Comparison of ENCODE assay signal across 9 cellular contexts in genomic region chr22:46537946-46538815, GRCh38. TPM values are rescaled to one million over a fixed set of nuclear protein-coding genes. Genes with fewer than 3 reads are reported as not detected.
A peak's percentile ranks its signal among the peaks of the same experiment; 100 is the strongest.
DNase-seq lines count a peak whose midpoint lies in the region; ATAC-seq, FAIRE-seq and TF ChIP-seq lines count a peak whose summit lies in the region.
"Had no signal": no experiment of that assay in that cellular context is flagged by ENCODE, and none has a peak within 500 bp of the region (broad histone marks: within the 10 kb centered on the region; RNA-seq: fewer than 3 reads in every experiment).

No MANE protein-coding gene starts in this region.

- POLR2A ChIA-PET in H1 (lab: Charles Lee; ENCODE audit: partially characterized antibody), result interaction anchor here (0.6 to 1.4 kb wide), 5 partner anchors 9 to 171 kb away, joined by 3 read pairs; no protein-coding TSS in a partner anchor
- POLR2A ChIA-PET in naive thymus-derived CD4-positive, alpha-beta T cell (lab: Charles Lee), result no interaction called here

- H3K4me1 Mint-ChIP-seq in CD14-positive monocyte, result peaks cover 10% of the 10 kb centered on the region
- peaks cover 0 to 12% (median 6%) of the 10 kb centered on the region in 7 donors for H3K4me1 Mint-ChIP-seq in naive thymus-derived CD4-positive, alpha-beta T cell

- TF ChIP-seq POLR2A in H1 (IDR thresholded peaks at IDR 0.05; ENCODE audit: control extremely low read depth in 1 of 2, low read depth in 2 of 2, low read length in 2 of 2), result no peak

- peaks cover 8 to 10% of the 10 kb centered on the region in 2 donors for H3K36me3 Mint-ChIP-seq in CD14-positive monocyte
- no peaks in the 10 kb centered on the region for H3K36me3 Mint-ChIP-seq in naive thymus-derived CD4-positive, alpha-beta T cell

- no peak overlapping the region for H4K5ac ChIP-seq in H1 (ENCODE audit: insufficient read length, low read depth, low read length)

- no peak overlapping the region for H3K4ac ChIP-seq in H1 (replicated peaks; ENCODE audit: insufficient read length, low read depth, low read length)

- H2BK12ac ChIP-seq in H1 (ENCODE audit: low read depth, low read length), result 0 out of 2 replicates have a peak overlapping the region, but pooled peaks have one; percentile 50

- peaks cover 6% of the 10 kb centered on the region; the same call in 1 of the 2 replicates for H3K79me1 ChIP-seq in H1 (ENCODE audit: low read depth, low read length)

- ATAC-seq in naive thymus-derived CD4-positive, alpha-beta T cell, result no peak
- ATAC-seq in HG03439 (IDR thresholded peaks at IDR 0.05; ENCODE audit: unreplicated experiment), result no peak

- H3K27ac Mint-ChIP-seq in CD14-positive monocyte, result peak overlapping the region in 1 of 7 donors; percentile 68
- H3K27ac Mint-ChIP-seq in naive thymus-derived CD4-positive, alpha-beta T cell, result no peak overlapping the region

- peak overlapping the region; percentile 59 to 72 for H3K4me2 ChIP-seq in H1 (ENCODE audit: insufficient read depth in 1 of 2, low read depth in 2 of 2, low read length in 2 of 2)

- H4K20me1 ChIP-seq in H1 (replicated peaks in 1 of 2; ENCODE audit: control insufficient read depth in 1 of 2, insufficient read depth in 2 of 2, low read length in 2 of 2), result peaks cover 15 to 23% of the 10 kb centered on the region in 2 experiments

- peaks cover 17 to 45% (median 40%) of the 10 kb centered on the region in 4 experiments for H3K27me3 ChIP-seq in H1 (replicated peaks in 1 of 4; ENCODE audit: control insufficient read depth in 3 of 4, extremely low read depth in 1 of 4, insufficient read depth in 3 of 4, low read length in 3 of 4)
- no peaks in the 10 kb centered on the region for H3K27me3 ChIP-seq in naive thymus-derived CD4-positive, alpha-beta T cell (ENCODE audit: control insufficient read depth in 2 of 2, insufficient read depth in 2 of 2, low read length in 2 of 2)

- DNase-seq in CD14-positive monocyte (ENCODE audit: low spot score), result no peak
- peak; percentile 53 for DNase-seq in M059J (ENCODE audit: low read depth)
- peak in 1 of 2 experiments; percentile 69 for DNase-seq in H1 (ENCODE audit: low read depth in 1 of 2, low spot score in 2 of 2)
- no peak for DNase-seq in naive thymus-derived CD4-positive, alpha-beta T cell
- no peak for DNase-seq in hippocampal formation (lab: John Stamatoyannopoulos, UW)
- no peak for DNase-seq in activated effector memory CD4-positive, alpha-beta T cell treated with Interleukin-2 at 50 U/mL for 16 hours
- no peak for DNase-seq in pons (ENCODE audit: low spot score)

- no peak overlapping the region for H3K9ac ChIP-seq in H1 (replicated peaks in 1 of 4; ENCODE audit: extremely low read depth in 1 of 4, low read depth in 3 of 4, low read length in 3 of 4)

- H3K4me3 Mint-ChIP-seq in CD14-positive monocyte, result peak overlapping the region; percentile 58 to 87
- peak overlapping the region in 8 of 10 donors; percentile 39 to 80 (median 56) for H3K4me3 Mint-ChIP-seq in naive thymus-derived CD4-positive, alpha-beta T cell

- peaks cover 0 to 9% of the 10 kb centered on the region in 2 experiments; a peak in 1 of 4 replicates for H3K9me3 ChIP-seq in H1 (ENCODE audit: insufficient read depth in 2 of 2, low read depth in 1 of 2, low read length in 1 of 2)
- no peaks in the 10 kb centered on the region for H3K9me3 ChIP-seq in naive thymus-derived CD4-positive, alpha-beta T cell (ENCODE audit: control insufficient read depth in 2 of 3, low read length in 3 of 3)
- H3K9me3 ChIP-seq: neutrophil had no signal

- TF ChIP-seq EP300 in H1 (IDR thresholded peaks at IDR 0.05; ENCODE audit: borderline replicate concordance in 1 of 2, low read depth in 2 of 2, low read length in 2 of 2), result no peak

- H4K91ac ChIP-seq in H1 (replicated peaks; ENCODE audit: insufficient read length, low read length), result no peak overlapping the region

- H3K9me3 Mint-ChIP-seq in CD14-positive monocyte, result peaks cover 5 to 30% (median 20%) of the 10 kb centered on the region in 7 donors
- H3K9me3 Mint-ChIP-seq in naive thymus-derived CD4-positive, alpha-beta T cell, result no peaks in the 10 kb centered on the region

- 8% methylated on average over 61 of the region's 70 CpGs; no CpG with 5 or more reads in 1 of the 2 experiments for whole genome bisulfite sequencing in H1 (ENCODE audit: extremely low coverage in 1 of 2, insufficient coverage in 1 of 2, insufficient read length in 1 of 2, insufficient replicate concordance in 2 of 2, low coverage in 1 of 2, low lambda C conversion rate in 2 of 2, missing lambda C conversion rate in 1 of 2), 2 experiments

- no peak overlapping the region for H2BK15ac ChIP-seq in H1 (ENCODE audit: low read length)

- CTCF ChIA-PET in H1 (lab: Charles Lee; ENCODE audit: partially characterized antibody), result interaction anchor here (0.6 to 6.5 kb wide), 9 partner anchors 21 to 184 kb away, joined by 3 to 60 read pairs (median 3); no protein-coding TSS in a partner anchor
- CTCF ChIA-PET in naive thymus-derived CD4-positive, alpha-beta T cell (lab: Charles Lee), result interaction anchor here (1.4 kb wide), 1 partner anchor 171 kb away, joined by 4 read pairs; no protein-coding TSS in a partner anchor

- H3K27me3 Mint-ChIP-seq in CD14-positive monocyte (ENCODE audit: low read depth in 3 of 3), result peaks cover 45 to 63% (median 49%) of the 10 kb centered on the region in 3 donors
- H3K27me3 Mint-ChIP-seq in naive thymus-derived CD4-positive, alpha-beta T cell, result peaks cover 15 to 36% (median 26%) of the 10 kb centered on the region in 5 donors

- peaks cover 0 to 21% (median 6%) of the 10 kb centered on the region in 4 experiments; a peak in 5 of 8 replicates for H3K36me3 ChIP-seq in H1 (ENCODE audit: control insufficient read depth in 2 of 4, insufficient read depth in 4 of 4, low read length in 3 of 4)
- no peaks in the 10 kb centered on the region for H3K36me3 ChIP-seq in naive thymus-derived CD4-positive, alpha-beta T cell (ENCODE audit: control insufficient read depth in 2 of 3, insufficient read depth in 3 of 3, low read length in 3 of 3)
- H3K36me3 ChIP-seq: neutrophil had no signal

- intact Hi-C loops in CD14-positive monocyte (cut with micrococcal nuclease), result no loop called here
- intact Hi-C loops in naive thymus-derived CD4-positive, alpha-beta T cell (cut with micrococcal nuclease), result no loop called here

- H3K23ac ChIP-seq in H1 (ENCODE audit: insufficient read length), result no peak overlapping the region

- H4K8ac ChIP-seq in H1 (ENCODE audit: extremely low read depth, insufficient read depth, low read length), result peak overlapping the region; percentile 58; the same call in 1 of the 2 replicates

- no peak overlapping the region for H3K56ac ChIP-seq in H1 (replicated peaks; ENCODE audit: insufficient read length, low read depth, low read length)

- H3K27ac ChIP-seq in H1 (ENCODE audit: low read depth, low read length), result no peak overlapping the region
- no peak overlapping the region for H3K27ac ChIP-seq in naive thymus-derived CD4-positive, alpha-beta T cell (ENCODE audit: low read depth, low read length)
- H3K27ac ChIP-seq: neutrophil had no signal

- peak overlapping the region; percentile 51; the same call in 1 of the 2 replicates for H3K18ac ChIP-seq in H1 (ENCODE audit: extremely low read depth, low read length)

- TF ChIP-seq CTCF in CD14-positive monocyte (IDR thresholded peaks at IDR 0.05) (no peak), H1 (IDR thresholded peaks at IDR 0.05; ENCODE audit: control extremely low read depth in 1 of 3, insufficient read depth in 1 of 3, low read depth in 1 of 3, low read length in 3 of 3) (peak in 2 of 3 experiments; percentile 17 to 27; a peak in 2 of 4 replicates)

- H2AFZ ChIP-seq in H1 (ENCODE audit: low read length), result no peak overlapping the region

- H3K79me2 ChIP-seq in H1 (ENCODE audit: control insufficient read depth in 1 of 2, insufficient read depth in 2 of 2, low read length in 2 of 2), result no peaks in the 10 kb centered on the region

- peaks cover 9% of the 10 kb centered on the region; the same call in 1 of the 2 replicates for H3K23me2 ChIP-seq in H1 (ENCODE audit: low read depth, low read length)

- H3K14ac ChIP-seq in H1 (ENCODE audit: insufficient read length), result no peak overlapping the region

- FAIRE-seq in H1 (lab: Jason Lieb, UNC), result no peak

- H2BK20ac ChIP-seq in H1 (ENCODE audit: low read length), result no peak overlapping the region

- peak; percentile 16 to 31; a peak in 3 of 4 replicates for TF ChIP-seq RAD21 in H1 (IDR thresholded peaks at IDR 0.05 in 1 of 2, conservative IDR thresholded peaks at IDR 0.05 in 1 of 2; ENCODE audit: low read depth in 2 of 2, low read length in 2 of 2)

- no peak overlapping the region for H2AK5ac ChIP-seq in H1 (ENCODE audit: low read depth, low read length)

- H2BK120ac ChIP-seq in H1 (replicated peaks; ENCODE audit: low read depth, low read length), result no peak overlapping the region

- no peak overlapping the region for H2BK5ac ChIP-seq in H1 (ENCODE audit: low read depth, low read length)

- peaks cover 0 to 12% (median 8%) of the 10 kb centered on the region in 4 experiments; a peak in 6 of 7 replicates for H3K4me1 ChIP-seq in H1 (replicated peaks in 1 of 4; ENCODE audit: control insufficient read depth in 3 of 4, insufficient read depth in 4 of 4, low read length in 3 of 4)
- peaks cover 8% of the 10 kb centered on the region in 2 donors for H3K4me1 ChIP-seq in naive thymus-derived CD4-positive, alpha-beta T cell (ENCODE audit: control insufficient read depth in 2 of 2, insufficient read depth in 2 of 2, low read length in 2 of 2)

- H3K4me3 ChIP-seq in H1 (ENCODE audit: extremely low read depth in 1 of 4, insufficient read depth in 2 of 4, low read depth in 3 of 4, low read length in 4 of 4), result peak overlapping the region; percentile 26 to 60 (median 39)
- no peak overlapping the region for H3K4me3 ChIP-seq in naive thymus-derived CD4-positive, alpha-beta T cell (ENCODE audit: low read length)

TF ChIP-seq in H1, 55 proteins besides CTCF, POLR2A, EP300 and RAD21 (continues in another document):
- TF ChIP-seq CTBP2 (IDR thresholded peaks at IDR 0.05; ENCODE audit: borderline replicate concordance, insufficient read depth, insufficient read length, low read length) (no peak), SUZ12 (IDR thresholded peaks at IDR 0.05; ENCODE audit: low read length) (peak; percentile 48), KDM1A (IDR thresholded peaks at IDR 0.05; ENCODE audit: borderline replicate concordance, low read length) (0 out of 2 replicates have a peak, but pooled peaks have one; percentile 47)

RNA-seq across cellular contexts. Expression of gene CELSR1, which starts 0.8 kb away (rescaled TPM):
- polyA plus RNA-seq in CD14-positive monocyte (not detected), H1 (2011; rRNA removed) (9.0 and 16.4 TPM in 2 replicates)
- total RNA-seq in M059J (2014; rRNA removed; shearing (Covaris generic)), result 4.3 and 11.8 TPM in 2 replicates
- 12.2 and 12.4 TPM in 2 replicates for total RNA-seq in H1 (2021; fragmentation: NEBNext Ultra II Directional; extraction: Animal tissue kit (Norgen Biotek cat#: 25700))
- 9.1 TPM for polyA plus RNA-seq in H1 (2011; cell fraction: cytosol; rRNA removed)
- polyA plus RNA-seq in H1 (2011; cell fraction: nucleus; rRNA removed), result 36.2 TPM
- polyA plus RNA-seq in H1 (2012, experiment 1 of 2), result 8.8 to 12.1 TPM (median 10.3 TPM) in 4 replicates
- polyA plus RNA-seq in H1 (2012, experiment 2 of 2), result 7.3 TPM
- polyA plus RNA-seq in H1 (2013, experiment 1 of 2), result 10.4 TPM
- polyA plus RNA-seq in H1 (2013, experiment 2 of 2), result 9.5 TPM
- 22.5 and 24.2 TPM in 2 replicates for polyA minus RNA-seq in H1 (2011; rRNA and poly(A)+ RNA removed)
- 13.4 TPM for polyA minus RNA-seq in H1 (2011; cell fraction: cytosol; rRNA and poly(A)+ RNA removed)
- polyA minus RNA-seq in H1 (2011; cell fraction: nucleus; rRNA and poly(A)+ RNA removed), result 38.4 TPM
- total RNA-seq in naive thymus-derived CD4-positive, alpha-beta T cell, result 1 to 10 TPM in 2 of 5 experiments, under 1 TPM in 3; 0.36 to 4.7 (median 0.97) TPM
- polyA plus RNA-seq in naive thymus-derived CD4-positive, alpha-beta T cell, result 1 to 10 TPM in 1 of 2 donors, under 1 TPM in 1; 0.45 to 1.1 TPM
